In genomic region chr15:90414408-90415028, GRCh38 we compare ENCODE assay signal across 8 cellular contexts. TPM values are rescaled to one million over a fixed set of nuclear protein-coding genes. Genes with fewer than 3 reads are reported as not detected.
DNase-seq lines count a peak whose midpoint lies in the region; ATAC-seq, FAIRE-seq and TF ChIP-seq lines count a peak whose summit lies in the region.

No MANE protein-coding gene starts in this region.

- H3K4me1 ChIP-seq in endothelial cell of umbilical vein (ENCODE audit: control insufficient read depth, extremely low read depth, insufficient read depth, low read length) = peaks cover 48% of the 10 kb centered on the region
- peaks cover 48% of the 10 kb centered on the region for H3K4me1 ChIP-seq in skeletal muscle satellite cell (ENCODE audit: control insufficient read depth, insufficient read depth, low read length)

- H3K36me3 ChIP-seq in endothelial cell of umbilical vein (ENCODE audit: control insufficient read depth in 2 of 2, extremely low read depth in 1 of 2, insufficient read depth in 2 of 2, low read length in 2 of 2) = no peaks in the 10 kb centered on the region
- H3K36me3 ChIP-seq in skeletal muscle satellite cell (ENCODE audit: insufficient read depth, low read length) = no peaks in the 10 kb centered on the region

- H3K4me2 ChIP-seq in endothelial cell of umbilical vein (ENCODE audit: insufficient read depth, low read length) (peak overlapping the region; percentile 21), skeletal muscle satellite cell (ENCODE audit: low read length) (peak overlapping the region; percentile 75)

- CTCF ChIA-PET in endothelial cell of umbilical vein (lab: Charles Lee) = interaction anchor here (1.5 kb wide), 1 partner anchor 52 kb away, joined by 8 read pairs; no protein-coding TSS in a partner anchor

- H3K4me3 ChIP-seq in endothelial cell of umbilical vein (replicated peaks in 1 of 3; ENCODE audit: insufficient read depth in 1 of 3, low read depth in 1 of 3, low read length in 3 of 3) (no peak overlapping the region), skeletal muscle satellite cell (ENCODE audit: low read length) (peak overlapping the region; percentile 53)

- dilution Hi-C loops in endothelial cell of umbilical vein (cut with MboI; ENCODE audit: extremely low pct_ligation_motif_present, low sequenced_read_pairs) = no loop called here

- H2AFZ ChIP-seq in endothelial cell of umbilical vein (ENCODE audit: low read depth, low read length) = no peak overlapping the region

- ATAC-seq in SK-N-SH treated with all-trans-retinoic acid at 6 μM for 48 hours = peak; percentile 53
- no peak for ATAC-seq in HG02852 (IDR thresholded peaks at IDR 0.05; ENCODE audit: unreplicated experiment)
- ATAC-seq in HG02884 (IDR thresholded peaks at IDR 0.05; ENCODE audit: unreplicated experiment) = no peak

- peak; percentile 64 for DNase-seq in Daoy (ENCODE audit: low read depth)
- DNase-seq in endothelial cell of umbilical vein (ENCODE audit: low read depth, low spot score) = no peak
- DNase-seq in NCI-H2081 treated with DMSO at 0.1 percent for 48 hours (lab: John Stamatoyannopoulos, UW) = no peak
- DNase-seq in foreskin melanocyte = no peak

- no peak for TF ChIP-seq CTCF in endothelial cell of umbilical vein (IDR thresholded peaks at IDR 0.05; ENCODE audit: extremely low read depth in 1 of 2, insufficient read depth in 1 of 2, low read depth in 1 of 2, low read length in 2 of 2)

- peaks cover 11% of the 10 kb centered on the region for H4K20me1 ChIP-seq in endothelial cell of umbilical vein (replicated peaks; ENCODE audit: control insufficient read depth, extremely low read depth, insufficient read depth, low read length)

- no TSS peak for BruUV-seq in endothelial cell of umbilical vein (replicated peaks; lab: Mats Ljungman, UMichigan)

- H3K79me2 ChIP-seq in endothelial cell of umbilical vein (ENCODE audit: control insufficient read depth, insufficient read depth, low read length) = peaks cover 79% of the 10 kb centered on the region

- no peaks in the 10 kb centered on the region for H3K9me3 ChIP-seq in endothelial cell of umbilical vein (replicated peaks; ENCODE audit: control insufficient read depth, insufficient read depth, low read length)
- H3K9me3 ChIP-seq in skeletal muscle satellite cell (replicated peaks; ENCODE audit: low read length) = no peaks in the 10 kb centered on the region

- POLR2A ChIA-PET in endothelial cell of umbilical vein (lab: Charles Lee) = no interaction called here

- H3K27me3 ChIP-seq in endothelial cell of umbilical vein (ENCODE audit: control insufficient read depth in 2 of 2, insufficient read depth in 2 of 2, low read length in 2 of 2) (no peaks in the 10 kb centered on the region), skeletal muscle satellite cell (ENCODE audit: control insufficient read depth, insufficient read depth, low read length) (no peaks in the 10 kb centered on the region)

- no peak for TF ChIP-seq POLR2A in endothelial cell of umbilical vein (IDR thresholded peaks at IDR 0.05; ENCODE audit: low read depth, low read length)

- intact Hi-C loops in endothelial cell of umbilical vein (cut with micrococcal nuclease) = loop anchor here (2.0 kb wide), 1 partner anchor 26 kb away; the partner anchor contains the start of gene IQGAP1

- H3K9me1 ChIP-seq in endothelial cell of umbilical vein (replicated peaks; ENCODE audit: control insufficient read depth, extremely low read depth, insufficient read depth, low read length) = no peaks in the 10 kb centered on the region

- H3K9ac ChIP-seq in endothelial cell of umbilical vein (replicated peaks; ENCODE audit: extremely low read depth, insufficient read depth, low read length) (no peak overlapping the region), skeletal muscle satellite cell (ENCODE audit: low read depth, low read length) (peak overlapping the region; percentile 70)

- peak overlapping the region; percentile 33 for H3K27ac ChIP-seq in endothelial cell of umbilical vein (ENCODE audit: insufficient read depth, low read depth, low read length)

- no peak for FAIRE-seq in endothelial cell of umbilical vein (lab: Jason Lieb, UNC)

TF ChIP-seq in SK-N-SH treated with all-trans-retinoic acid at 6 μM for 48 hours, 23 proteins besides CTCF, POLR2A, EP300 and RAD21:
- TF ChIP-seq CSDC2 (CRISPR knock-in tag; IDR thresholded peaks at IDR 0.05) (peak; percentile 25; the same call in 1 of the 2 replicates), TOX (CRISPR knock-in tag; IDR thresholded peaks at IDR 0.05; ENCODE audit: borderline replicate concordance) (no peak)

TF ChIP-seq in endothelial cell of umbilical vein, 7 proteins besides CTCF, POLR2A, EP300 and RAD21:
- TF ChIP-seq JUN (IDR thresholded peaks at IDR 0.05; ENCODE audit: borderline replicate concordance, insufficient read depth, insufficient read length, low read depth) (no peak), POLR2AphosphoS5 (IDR thresholded peaks at IDR 0.05; ENCODE audit: insufficient read depth, low read depth, low read length) (no peak), GATA2 (IDR thresholded peaks at IDR 0.05; ENCODE audit: insufficient read depth, insufficient read length, low read depth, low read length) (no peak), MYC (IDR thresholded peaks at IDR 0.05; ENCODE audit: low read depth, low read length) (no peak), EZH2 (IDR thresholded peaks at IDR 0.05; ENCODE audit: borderline replicate concordance, low read depth, low read length, severe bottlenecking) (no peak)

RNA-seq across cellular contexts. Expression of gene IQGAP1, which starts 26.5 kb away (rescaled TPM):
- total RNA-seq in Daoy (2014; rRNA removed; shearing (Covaris generic)) = 98.5 and 143 TPM in 2 replicates
- total RNA-seq in endothelial cell of umbilical vein = 244 and 258 TPM in 2 replicates
- polyA plus RNA-seq in endothelial cell of umbilical vein = 82.2 and 84.7 TPM in 2 replicates
- polyA plus RNA-seq in endothelial cell of umbilical vein (2011; cell fraction: cytosol; rRNA removed) = 46.4 and 51.9 TPM in 2 replicates
- 749 and 898 TPM in 2 replicates for polyA plus RNA-seq in endothelial cell of umbilical vein (2011; cell fraction: nucleus; rRNA removed)
- 151 and 223 TPM in 2 replicates for polyA plus RNA-seq in endothelial cell of umbilical vein (2012)
- 369 and 373 TPM in 2 replicates for polyA minus RNA-seq in endothelial cell of umbilical vein
- 99.6 TPM for polyA minus RNA-seq in endothelial cell of umbilical vein (2011; cell fraction: cytosol; rRNA and poly(A)+ RNA removed)
- polyA minus RNA-seq in endothelial cell of umbilical vein (2011; cell fraction: nucleus; rRNA and poly(A)+ RNA removed) = 1,208 and 1,408 TPM in 2 replicates
- total RNA-seq in skeletal muscle satellite cell (2012; rRNA removed) = 151 and 176 TPM in 2 replicates
